14 cellular contexts compared by ENCODE assay signal in the genomic region with DNA sequence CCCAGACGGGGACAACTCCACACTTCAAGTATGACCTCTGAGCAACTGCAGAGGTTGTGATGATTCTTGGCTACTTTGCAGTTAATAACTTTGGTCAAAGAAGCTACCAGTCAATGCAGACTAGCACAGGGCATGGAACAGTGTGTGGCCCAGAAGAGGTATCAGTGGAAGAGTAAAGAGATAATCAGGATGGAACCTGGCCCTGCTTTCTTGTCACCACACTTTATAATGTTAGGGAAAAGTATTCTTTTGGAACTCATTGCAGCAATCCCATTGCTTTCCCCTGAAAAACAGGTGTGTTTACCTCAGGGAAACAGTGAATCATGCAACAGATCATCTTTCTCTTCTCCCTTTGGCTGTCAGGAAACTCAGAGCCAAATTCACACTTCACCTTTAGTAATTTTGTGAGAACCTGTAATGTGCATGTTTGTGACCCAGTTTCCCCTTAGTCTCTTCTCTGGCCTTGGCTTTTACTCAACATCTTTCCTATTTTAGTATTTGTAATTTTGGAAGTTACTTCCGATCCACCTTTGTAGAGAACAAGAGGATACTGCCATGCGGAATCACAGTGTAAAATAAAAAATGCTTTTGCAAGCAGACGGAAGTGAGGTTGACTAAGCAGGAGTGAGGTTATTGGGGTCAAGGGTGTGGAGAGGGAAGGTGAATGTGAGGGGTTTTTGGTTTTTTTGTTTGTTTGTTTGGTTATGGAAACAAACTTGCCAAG. TPM values are rescaled to one million over a fixed set of nuclear protein-coding genes. Genes with fewer than 3 reads are reported as not detected.
DNase-seq lines count a peak whose midpoint lies in the region; ATAC-seq, FAIRE-seq and TF ChIP-seq lines count a peak whose summit lies in the region.
"Had no signal": no experiment of that assay in that cellular context is flagged by ENCODE, and none has a peak within 500 bp of the region (broad histone marks: within the 10 kb centered on the region; RNA-seq: fewer than 3 reads in every experiment).

No MANE protein-coding gene starts in this region.

- H3K4me1 Mint-ChIP-seq in dendritic cell treated with granulocyte-macrophage colony-stimulating factor and Interleukin-4, amounts not matched to agents 40 ng/mL and 50 ng/mL, for 4 days (ENCODE audit: low read depth): peaks cover 66% of the 10 kb centered on the region

- no peaks in the 10 kb centered on the region for H3K9me3 Mint-ChIP-seq in dendritic cell treated with granulocyte-macrophage colony-stimulating factor and Interleukin-4, amounts not matched to agents 40 ng/mL and 50 ng/mL, for 4 days
- H3K9me3 Mint-ChIP-seq: memory B cell had no signal

- no TSS peak for BruUV-seq in HepG2 (replicated peaks; lab: Mats Ljungman, UMichigan)

- POLR2A ChIA-PET in HepG2 (lab: Yijun Ruan, JAX): interaction anchor here (0.5 to 5.1 kb wide), 6 partner anchors 8 to 315 kb away, joined by 3 to 77 read pairs (median 4); a partner anchor contains a TSS

- H3K27ac Mint-ChIP-seq in dendritic cell treated with granulocyte-macrophage colony-stimulating factor and Interleukin-4, amounts not matched to agents 40 ng/mL and 50 ng/mL, for 4 days: peak overlapping the region; percentile 88
- H3K27ac Mint-ChIP-seq: memory B cell had no signal

- peak in 1 of 2 experiments; percentile 18; a peak in 1 of 4 replicates for TF ChIP-seq EP300 in HepG2 (IDR thresholded peaks at IDR 0.05; ENCODE audit: low read depth in 2 of 2, low read length in 2 of 2)
- TF ChIP-seq EP300 in HepG2 (CRISPR knock-in tag; IDR thresholded peaks at IDR 0.05; ENCODE audit: borderline replicate concordance): no peak
- no peak for TF ChIP-seq EP300 in upper lobe of left lung (IDR thresholded peaks at IDR 0.05)

- in situ Hi-C loops in HepG2 (cut with HindIII; ENCODE audit: extremely low pct_ligation_motif_present, low pct_unique_long_range_greater_than_20kb): no loop called here

- intact Hi-C loops in HepG2 (cut with micrococcal nuclease; ENCODE audit: unreplicated experiment) (no loop called here), right lobe of liver (cut with DNase I) (loop anchor here in 1 of 2 donors (10.0 kb wide), 1 partner anchor 998 kb away; no protein-coding TSS in a partner anchor)
- intact Hi-C loops in dendritic cell treated with granulocyte-macrophage colony-stimulating factor and Interleukin-4, amounts not matched to agents 40 ng/mL and 50 ng/mL, for 4 days (cut with micrococcal nuclease): loop anchor here (5.0 kb wide), 1 partner anchor 40 kb away; no protein-coding TSS in a partner anchor

- H3K27me3 ChIP-seq in HepG2 (ENCODE audit: control insufficient read depth in 1 of 2, insufficient read depth in 2 of 2, low read length in 2 of 2) (no peaks in the 10 kb centered on the region), right lobe of liver (no peaks in the 10 kb centered on the region), OCI-LY1 (ENCODE audit: insufficient read depth, low read length) (no peaks in the 10 kb centered on the region), upper lobe of left lung (no peaks in the 10 kb centered on the region)

- no peaks in the 10 kb centered on the region for H3K79me2 ChIP-seq in HepG2 (ENCODE audit: insufficient read depth, low read length)
- no peaks in the 10 kb centered on the region for H3K79me2 ChIP-seq in OCI-LY1 (ENCODE audit: insufficient read depth, low read length)

- WGBS in HepG2 (ENCODE audit: low lambda C conversion rate): 31% methylated on average over 4 of the region's 4 CpGs
- WGBS in right lobe of liver (ENCODE audit: insufficient coverage, low coverage, low lambda C conversion rate, missing lambda C conversion rate): 66% methylated on average over 3 of the region's 4 CpGs
- WGBS in upper lobe of left lung, 2 donors: 66 to 82% methylated on average over 4 of the region's 4 CpGs

- H3K4me3 ChIP-seq in HepG2 (replicated peaks in 1 of 3; ENCODE audit: insufficient read depth in 1 of 3, low read depth in 2 of 3, low read length in 3 of 3) (peak overlapping the region; percentile 46 to 75 (median 48)), right lobe of liver (no peak overlapping the region), OCI-LY1 (ENCODE audit: low read depth, low read length, poor library complexity, severe bottlenecking) (peak overlapping the region; percentile 9), upper lobe of left lung (no peak overlapping the region)
- H3K4me3 ChIP-seq: psoas muscle, suprapubic skin had no signal

- H3F3A ChIP-seq in OCI-LY1 (ENCODE audit: insufficient read depth, low read length): no peaks in the 10 kb centered on the region

- H2AFZ ChIP-seq in HepG2 (ENCODE audit: low read length): peak overlapping the region; percentile 74
- peak overlapping the region; percentile 87 for H2AFZ ChIP-seq in OCI-LY1 (ENCODE audit: low read length)

- H3K9ac ChIP-seq in HepG2 (ENCODE audit: insufficient read depth, low read depth, low read length) (peak overlapping the region; percentile 51), OCI-LY1 (ENCODE audit: low read length) (peak overlapping the region; percentile 20)

- no peak for TF ChIP-seq CTCF in HepG2 (CRISPR knock-in tag; IDR thresholded peaks at IDR 0.05)
- no peak for TF ChIP-seq CTCF in right lobe of liver (IDR thresholded peaks at IDR 0.05)
- no peak for TF ChIP-seq CTCF in OCI-LY1 (IDR thresholded peaks at IDR 0.05; ENCODE audit: low read length)
- no peak for TF ChIP-seq CTCF in upper lobe of left lung (IDR thresholded peaks at IDR 0.05)

- no peak overlapping the region for H3K4me3 Mint-ChIP-seq in dendritic cell treated with granulocyte-macrophage colony-stimulating factor and Interleukin-4, amounts not matched to agents 40 ng/mL and 50 ng/mL, for 4 days
- H3K4me3 Mint-ChIP-seq: memory B cell had no signal

- peaks cover 16% of the 10 kb centered on the region for H3K36me3 Mint-ChIP-seq in dendritic cell treated with granulocyte-macrophage colony-stimulating factor and Interleukin-4, amounts not matched to agents 40 ng/mL and 50 ng/mL, for 4 days (ENCODE audit: low read depth)

- H3K36me3 ChIP-seq in HepG2 (replicated peaks in 1 of 2; ENCODE audit: control insufficient read depth in 1 of 2, insufficient read depth in 2 of 2, low read length in 2 of 2) (no peaks in the 10 kb centered on the region; a peak in 1 of 5 replicates), right lobe of liver (peaks cover 0 to 9% (median 0%) of the 10 kb centered on the region in 4 donors), OCI-LY1 (ENCODE audit: insufficient read depth, low read length) (peaks cover 9% of the 10 kb centered on the region; the same call in 1 of the 2 replicates), upper lobe of left lung (peaks cover 0 to 11% (median 5%) of the 10 kb centered on the region in 4 donors)

- no peak for FAIRE-seq in HepG2 (lab: Jason Lieb, UNC)
- FAIRE-seq in GM12892 (lab: Jason Lieb, UNC): no peak

- CTCF ChIA-PET in HepG2 (lab: Yijun Ruan, JAX; ENCODE audit: low intra/inter-chr PET ratio, low total read pairs): no interaction called here

- H4K20me1 ChIP-seq in HepG2 (ENCODE audit: insufficient read depth, low read length) (no peaks in the 10 kb centered on the region), OCI-LY1 (ENCODE audit: insufficient read depth, low read length) (no peaks in the 10 kb centered on the region)

- H3K4me2 ChIP-seq in HepG2 (ENCODE audit: low read depth, low read length) (peak overlapping the region; percentile 99), OCI-LY1 (ENCODE audit: low read length) (peak overlapping the region; percentile 57; the same call in 1 of the 2 replicates)

- peak overlapping the region; percentile 51 for H3K27ac ChIP-seq in HepG2 (ENCODE audit: extremely low read length, insufficient read depth, low read length)
- no peak overlapping the region for H3K27ac ChIP-seq in right lobe of liver
- peak overlapping the region; percentile 34 for H3K27ac ChIP-seq in OCI-LY1 (ENCODE audit: low read depth, low read length, poor library complexity, severe bottlenecking)
- H3K27ac ChIP-seq in upper lobe of left lung: peak overlapping the region; percentile 73 to 83 (median 77)
- H3K27ac ChIP-seq: C4-2B, psoas muscle, suprapubic skin had no signal

- H3K4me1 ChIP-seq in HepG2 (ENCODE audit: insufficient read depth, low read length) (peaks cover 46% of the 10 kb centered on the region), right lobe of liver (no peaks in the 10 kb centered on the region), OCI-LY1 (ENCODE audit: insufficient read depth, low read length, severe bottlenecking) (peaks cover 11% of the 10 kb centered on the region), upper lobe of left lung (peaks cover 7 to 32% (median 17%) of the 10 kb centered on the region in 4 donors)
- H3K4me1 ChIP-seq: psoas muscle had no signal

- H3K27me3 Mint-ChIP-seq in dendritic cell treated with granulocyte-macrophage colony-stimulating factor and Interleukin-4, amounts not matched to agents 40 ng/mL and 50 ng/mL, for 4 days: peaks cover 4% of the 10 kb centered on the region

- ATAC-seq in HepG2: peak; percentile 18
- no peak for ATAC-seq in right lobe of liver
- no peak for ATAC-seq in upper lobe of left lung (ENCODE audit: low FRiP score in 2 of 2)
- no peak for ATAC-seq in HG03378 (IDR thresholded peaks at IDR 0.05; ENCODE audit: unreplicated experiment)
- ATAC-seq in GM19452 (IDR thresholded peaks at IDR 0.05; ENCODE audit: unreplicated experiment): no peak

- H3K9me3 ChIP-seq in HepG2 (ENCODE audit: low read length) (no peaks in the 10 kb centered on the region), right lobe of liver (no peaks in the 10 kb centered on the region), OCI-LY1 (ENCODE audit: low read length) (no peaks in the 10 kb centered on the region), upper lobe of left lung (no peaks in the 10 kb centered on the region)
- H3K9me3 ChIP-seq: psoas muscle, suprapubic skin had no signal

- TF ChIP-seq POLR2A in HepG2 (IDR thresholded peaks at IDR 0.05; ENCODE audit: insufficient read depth in 1 of 2, low read depth in 2 of 2, low read length in 2 of 2) (no peak), right lobe of liver (IDR thresholded peaks at IDR 0.05) (no peak), upper lobe of left lung (IDR thresholded peaks at IDR 0.05) (no peak), GM12892 (IDR thresholded peaks at IDR 0.05; ENCODE audit: low read depth, low read length) (no peak)

- no peak for TF ChIP-seq RAD21 in HepG2 (CRISPR knock-in tag; IDR thresholded peaks at IDR 0.05)

- DNase-seq in HepG2 (ENCODE audit: low spot score): no peak
- DNase-seq in right lobe of liver: no peak
- DNase-seq in upper lobe of left lung: no peak
- no peak for DNase-seq in GM12892 (ENCODE audit: insufficient read length)
- DNase-seq: glutamatergic neuron, NCI-H1694 treated with DMSO at 0.1 percent for 48 hours, psoas muscle had no signal

- no peaks in the 10 kb centered on the region for H3K9me2 ChIP-seq in OCI-LY1 (ENCODE audit: low read depth, low read length)

RNA-seq across cellular contexts. Expression of a gene that starts 14.2 kb away (rescaled TPM):
- total RNA-seq in HepG2 (2016; rRNA removed; fragmentation: Illumina TruSeq; extraction: Trizol) (0.40 and 0.42 TPM in 2 replicates), right lobe of liver (under 1 TPM; 0.31 to 0.98 (median 0.59) TPM), upper lobe of left lung (1 to 10 TPM; 1.0 to 2.1 (median 1.4) TPM)
- total RNA-seq in HepG2 (2016; cell fraction: cytosol; rRNA removed; fragmentation: Illumina TruSeq; extraction: Trizol; ENCODE audit: low read depth): 0.18 TPM in 1 of 2 replicates, not detected in the other
- total RNA-seq in HepG2 (2016; cell fraction: insoluble cytoplasmic fraction; rRNA removed; fragmentation: Illumina TruSeq; extraction: Trizol): 0.32 and 0.40 TPM in 2 replicates
- 0.28 and 0.34 TPM in 2 replicates for total RNA-seq in HepG2 (2016; cell fraction: membrane; rRNA removed; fragmentation: Illumina TruSeq; extraction: Trizol)
- total RNA-seq in HepG2 (2016; cell fraction: nucleus; rRNA removed; fragmentation: Illumina TruSeq; extraction: Trizol): 0.47 and 0.50 TPM in 2 replicates
- 0.48 and 0.52 TPM in 2 replicates for polyA plus RNA-seq in HepG2 (2011; rRNA removed)
- polyA plus RNA-seq in HepG2 (2011; cell fraction: cytosol; rRNA removed): 0.38 and 0.47 TPM in 2 replicates
- 1.1 and 1.8 TPM in 2 replicates for polyA plus RNA-seq in HepG2 (2011; cell fraction: nucleus; rRNA removed)
- polyA plus RNA-seq in HepG2 (2012): 0.42 and 0.52 TPM in 2 replicates
- polyA plus RNA-seq in HepG2 (2016; cell fraction: cytosol; fragmentation: Illumina TruSeq; extraction: Trizol; ENCODE audit: low read depth): 0.07 TPM in 1 of 2 replicates, not detected in the other
- polyA plus RNA-seq in HepG2 (2016; cell fraction: insoluble cytoplasmic fraction; fragmentation: Illumina TruSeq; extraction: Trizol; ENCODE audit: low read depth): 0.32 and 0.34 TPM in 2 replicates
- polyA plus RNA-seq in HepG2 (2016; cell fraction: membrane; fragmentation: Illumina TruSeq; extraction: Trizol; ENCODE audit: low read depth): 0.09 and 0.24 TPM in 2 replicates
- polyA plus RNA-seq in HepG2 (2016; cell fraction: nucleus; fragmentation: Illumina TruSeq; extraction: Trizol; ENCODE audit: insufficient read depth, low read depth): 0.92 and 1.1 TPM in 2 replicates
- 0.14 and 0.48 TPM in 2 replicates for polyA minus RNA-seq in HepG2 (2011; rRNA and poly(A)+ RNA removed; ENCODE audit: low replicate concordance)
- polyA minus RNA-seq in HepG2 (2011; cell fraction: cytosol; rRNA and poly(A)+ RNA removed): 0.26 TPM in 1 of 2 replicates, not detected in the other
- 0.50 and 0.52 TPM in 2 replicates for polyA minus RNA-seq in HepG2 (2011; cell fraction: nucleus; rRNA and poly(A)+ RNA removed)
- 0.91 TPM for polyA plus RNA-seq in GM12892 (2012; ENCODE audit: missing spikeins)

RNA-seq across cellular contexts. Expression of a gene that starts 32.3 kb away (rescaled TPM):
- total RNA-seq in HepG2 (2016; rRNA removed; fragmentation: Illumina TruSeq; extraction: Trizol): 6.4 and 7.7 TPM in 2 replicates
- total RNA-seq in HepG2 (2016; cell fraction: cytosol; rRNA removed; fragmentation: Illumina TruSeq; extraction: Trizol; ENCODE audit: low read depth): 0.61 and 2.0 TPM in 2 replicates
- 6.1 and 7.8 TPM in 2 replicates for total RNA-seq in HepG2 (2016; cell fraction: insoluble cytoplasmic fraction; rRNA removed; fragmentation: Illumina TruSeq; extraction: Trizol)
- total RNA-seq in HepG2 (2016; cell fraction: membrane; rRNA removed; fragmentation: Illumina TruSeq; extraction: Trizol): 3.1 and 3.6 TPM in 2 replicates
- 11.9 and 13.4 TPM in 2 replicates for total RNA-seq in HepG2 (2016; cell fraction: nucleus; rRNA removed; fragmentation: Illumina TruSeq; extraction: Trizol)
- polyA plus RNA-seq in HepG2 (2011; rRNA removed): 12.0 and 14.9 TPM in 2 replicates
- polyA plus RNA-seq in HepG2 (2011; cell fraction: cytosol; rRNA removed): 5.2 and 7.3 TPM in 2 replicates
- 15.4 and 18.9 TPM in 2 replicates for polyA plus RNA-seq in HepG2 (2011; cell fraction: nucleus; rRNA removed)
- polyA plus RNA-seq in HepG2 (2012): 6.1 and 8.3 TPM in 2 replicates
- polyA plus RNA-seq in HepG2 (2016; cell fraction: cytosol; fragmentation: Illumina TruSeq; extraction: Trizol; ENCODE audit: low read depth): 0.19 and 0.38 TPM in 2 replicates
- 5.4 and 6.9 TPM in 2 replicates for polyA plus RNA-seq in HepG2 (2016; cell fraction: insoluble cytoplasmic fraction; fragmentation: Illumina TruSeq; extraction: Trizol; ENCODE audit: low read depth)
- polyA plus RNA-seq in HepG2 (2016; cell fraction: membrane; fragmentation: Illumina TruSeq; extraction: Trizol; ENCODE audit: low read depth): 1.2 and 1.5 TPM in 2 replicates
- 14.2 and 17.0 TPM in 2 replicates for polyA plus RNA-seq in HepG2 (2016; cell fraction: nucleus; fragmentation: Illumina TruSeq; extraction: Trizol; ENCODE audit: insufficient read depth, low read depth)
- 5.8 and 5.9 TPM in 2 replicates for polyA minus RNA-seq in HepG2 (2011; rRNA and poly(A)+ RNA removed; ENCODE audit: low replicate concordance)
- 7.4 and 8.8 TPM in 2 replicates for polyA minus RNA-seq in HepG2 (2011; cell fraction: cytosol; rRNA and poly(A)+ RNA removed)
- 22.0 and 25.4 TPM in 2 replicates for polyA minus RNA-seq in HepG2 (2011; cell fraction: nucleus; rRNA and poly(A)+ RNA removed)
- total RNA-seq in right lobe of liver: 10 to 100 TPM in 1 of 6 experiments, 1 to 10 TPM in 5; 3.5 to 13.1 (median 4.3) TPM
- total RNA-seq in upper lobe of left lung: 10 to 100 TPM; 16.3 to 94.3 (median 33.8) TPM
- 4.5 TPM for polyA plus RNA-seq in GM12892 (2012; ENCODE audit: missing spikeins)

RNA-seq across cellular contexts. Expression of a gene that starts 53.5 kb away (rescaled TPM):
- total RNA-seq in HepG2 (2016; rRNA removed; fragmentation: Illumina TruSeq; extraction: Trizol): 54.6 and 80.8 TPM in 2 replicates
- 13.0 and 15.2 TPM in 2 replicates for total RNA-seq in HepG2 (2016; cell fraction: cytosol; rRNA removed; fragmentation: Illumina TruSeq; extraction: Trizol; ENCODE audit: low read depth)
- total RNA-seq in HepG2 (2016; cell fraction: insoluble cytoplasmic fraction; rRNA removed; fragmentation: Illumina TruSeq; extraction: Trizol): 59.4 and 85.2 TPM in 2 replicates
- total RNA-seq in HepG2 (2016; cell fraction: membrane; rRNA removed; fragmentation: Illumina TruSeq; extraction: Trizol): 21.7 and 25.5 TPM in 2 replicates
- 45.4 and 52.3 TPM in 2 replicates for total RNA-seq in HepG2 (2016; cell fraction: nucleus; rRNA removed; fragmentation: Illumina TruSeq; extraction: Trizol)
- 36.4 and 49.8 TPM in 2 replicates for polyA plus RNA-seq in HepG2 (2011; rRNA removed)
- 26.3 and 29.3 TPM in 2 replicates for polyA plus RNA-seq in HepG2 (2011; cell fraction: cytosol; rRNA removed)
- polyA plus RNA-seq in HepG2 (2011; cell fraction: nucleus; rRNA removed): 27.6 and 33.0 TPM in 2 replicates
- polyA plus RNA-seq in HepG2 (2012): 40.3 and 60.6 TPM in 2 replicates
- 9.1 and 11.0 TPM in 2 replicates for polyA plus RNA-seq in HepG2 (2016; cell fraction: cytosol; fragmentation: Illumina TruSeq; extraction: Trizol; ENCODE audit: low read depth)
- 115 and 135 TPM in 2 replicates for polyA plus RNA-seq in HepG2 (2016; cell fraction: insoluble cytoplasmic fraction; fragmentation: Illumina TruSeq; extraction: Trizol; ENCODE audit: low read depth)
- 21.0 and 25.0 TPM in 2 replicates for polyA plus RNA-seq in HepG2 (2016; cell fraction: membrane; fragmentation: Illumina TruSeq; extraction: Trizol; ENCODE audit: low read depth)
- 62.9 and 71.3 TPM in 2 replicates for polyA plus RNA-seq in HepG2 (2016; cell fraction: nucleus; fragmentation: Illumina TruSeq; extraction: Trizol; ENCODE audit: insufficient read depth, low read depth)
- polyA minus RNA-seq in HepG2 (2011; rRNA and poly(A)+ RNA removed; ENCODE audit: low replicate concordance): 4.8 and 7.2 TPM in 2 replicates
- 23.3 and 24.0 TPM in 2 replicates for polyA minus RNA-seq in HepG2 (2011; cell fraction: cytosol; rRNA and poly(A)+ RNA removed)
- polyA minus RNA-seq in HepG2 (2011; cell fraction: nucleus; rRNA and poly(A)+ RNA removed): 32.4 and 45.5 TPM in 2 replicates
- 10 to 100 TPM; 12.1 to 37.7 (median 17.2) TPM for total RNA-seq in right lobe of liver
- 100 to 1,000 TPM in 2 of 6 donors, 10 to 100 TPM in 4; 32.7 to 120 (median 55.0) TPM for total RNA-seq in upper lobe of left lung
- 34.0 TPM for polyA plus RNA-seq in GM12892 (2012; ENCODE audit: missing spikeins)

Comparison
In these comparisons a context has a peak if more than half of its experiments do, and no peak if none do; other contexts are left out.
1. H3K27ac ChIP-seq: peak in HepG2 (single experiment), OCI-LY1 (single experiment) and upper lobe of left lung (4 of 4); none in right lobe of liver (0 of 3).
2. H3K4me3 ChIP-seq: peak in HepG2 (3 of 3) and OCI-LY1 (single experiment); none in right lobe of liver (0 of 3) and upper lobe of left lung (0 of 4).